Comparison of ENCODE assay signal across 18 cellular contexts in genomic region chr2:71559080-71559827, GRCh38.
"Had no signal": no experiment of that assay in that cellular context is flagged by ENCODE, and none has a peak within 500 bp of the region (broad histone marks: within the 10 kb centered on the region; RNA-seq: fewer than 3 reads in every experiment).

No MANE protein-coding gene starts in this region.

- H3K36me3 Mint-ChIP-seq: activated naive CD8-positive, alpha-beta T cell treated with anti-CD3 and anti-CD28 coated beads, Interleukin-2, amount 10 ng/mL, durations not matched to agents 7 days and 5 days; naive thymus-derived CD4-positive, alpha-beta T cell; stimulated activated naive B cell treated with anti-CD40 and anti-IgM and Interleukin-4, amounts not matched to agents 10 μg/mL and 1 μg/mL and 100 μg/mL, for 72 hours had no signal

- H3K4me3 ChIP-seq: gastrocnemius medialis, heart left ventricle, mucosa of descending colon, skin epidermis, tibial nerve had no signal

- ATAC-seq: gastrocnemius medialis; left colon; mucosa of descending colon; naive thymus-derived CD4-positive, alpha-beta T cell; right cardiac atrium; stimulated activated naive B cell treated with anti-CD40 and anti-IgM and Interleukin-4, amounts not matched to agents 10 μg/mL and 1 μg/mL and 100 μg/mL, for 72 hours had no signal

- H3K27me3 Mint-ChIP-seq: naive thymus-derived CD4-positive, alpha-beta T cell; progenitor cell of endocrine pancreas had no signal

- H3K27ac ChIP-seq: gastrocnemius medialis, heart left ventricle, tibial nerve had no signal

- H3K4me1 ChIP-seq: tibial nerve had no signal

- H3K27ac Mint-ChIP-seq: activated naive CD8-positive, alpha-beta T cell treated with anti-CD3 and anti-CD28 coated beads, Interleukin-2, amount 10 ng/mL, durations not matched to agents 7 days and 5 days; naive thymus-derived CD4-positive, alpha-beta T cell; progenitor cell of endocrine pancreas; stimulated activated naive B cell treated with anti-CD40 and anti-IgM and Interleukin-4, amounts not matched to agents 10 μg/mL and 1 μg/mL and 100 μg/mL, for 72 hours had no signal

- H3K4me1 Mint-ChIP-seq: activated naive CD8-positive, alpha-beta T cell treated with anti-CD3 and anti-CD28 coated beads, Interleukin-2, amount 10 ng/mL, durations not matched to agents 7 days and 5 days; naive thymus-derived CD4-positive, alpha-beta T cell; stimulated activated naive B cell treated with anti-CD40 and anti-IgM and Interleukin-4, amounts not matched to agents 10 μg/mL and 1 μg/mL and 100 μg/mL, for 72 hours had no signal

- H3K4me3 Mint-ChIP-seq: activated naive CD8-positive, alpha-beta T cell treated with anti-CD3 and anti-CD28 coated beads, Interleukin-2, amount 10 ng/mL, durations not matched to agents 7 days and 5 days; naive thymus-derived CD4-positive, alpha-beta T cell; stimulated activated naive B cell treated with anti-CD40 and anti-IgM and Interleukin-4, amounts not matched to agents 10 μg/mL and 1 μg/mL and 100 μg/mL, for 72 hours had no signal

- DNase-seq: activated CD4-positive, CD25-positive, alpha-beta regulatory T cell treated with anti-CD3 and anti-CD28 coated beads, Interleukin-2, amount 50 U/mL, for 72 hours; activated naive CD4-positive, alpha-beta T cell; activated naive CD8-positive, alpha-beta T cell treated with anti-CD3 and anti-CD28 coated beads, Interleukin-2, amount 10 ng/mL, durations not matched to agents 7 days and 5 days; activated T-cell treated with anti-CD3 and anti-CD28 coated beads for 4 hours; gastrocnemius medialis; left colon; naive thymus-derived CD4-positive, alpha-beta T cell; occipital lobe; stimulated activated CD4-positive, alpha-beta T cell treated with anti-CD3 and anti-CD28 coated beads, Interleukin-15, amount 100 ng/mL, for 24 hours; stimulated activated CD4-positive, alpha-beta T cell treated with anti-CD3 and anti-CD28 coated beads, Interleukin-4, amount 100 ng/mL, for 1 hour; stimulated activated naive B cell treated with anti-CD40 and anti-IgM and Interleukin-4, amounts not matched to agents 10 μg/mL and 1 μg/mL and 100 μg/mL, for 72 hours; T-helper 9 cell had no signal

- H3K9me3 ChIP-seq: gastrocnemius medialis, heart left ventricle, mucosa of descending colon, tibial nerve had no signal

- H3K9me3 Mint-ChIP-seq: activated naive CD8-positive, alpha-beta T cell treated with anti-CD3 and anti-CD28 coated beads, Interleukin-2, amount 10 ng/mL, durations not matched to agents 7 days and 5 days; naive thymus-derived CD4-positive, alpha-beta T cell; stimulated activated naive B cell treated with anti-CD40 and anti-IgM and Interleukin-4, amounts not matched to agents 10 μg/mL and 1 μg/mL and 100 μg/mL, for 72 hours had no signal

- H3K27me3 ChIP-seq: gastrocnemius medialis, heart left ventricle had no signal

- H3K36me3 ChIP-seq: tibial nerve had no signal
